ENCODE assay signal across 10 cellular contexts in the genomic region with DNA sequence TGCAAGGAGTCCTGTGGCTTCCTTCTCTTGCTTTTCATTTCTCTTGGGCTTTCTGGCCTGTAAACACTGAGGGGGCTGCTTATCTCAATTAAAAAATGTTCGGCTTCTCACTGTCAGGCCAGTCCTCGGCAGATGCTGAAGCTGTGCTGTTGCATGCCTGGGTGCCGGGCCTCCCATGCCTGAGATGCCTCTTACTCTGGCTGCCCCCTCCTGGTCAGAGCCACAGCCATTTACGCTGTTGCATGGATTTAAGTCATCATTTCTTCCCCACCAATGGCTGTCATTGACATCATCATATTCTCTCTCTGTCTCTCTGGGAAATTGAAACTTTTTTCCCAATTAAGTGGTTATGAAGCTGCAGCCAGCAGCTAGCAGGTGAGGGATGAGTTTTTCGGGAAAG. TPM values are rescaled to one million over a fixed set of nuclear protein-coding genes. Genes with fewer than 3 reads are reported as not detected.
DNase-seq lines count a peak whose midpoint lies in the region; ATAC-seq and TF ChIP-seq lines count a peak whose summit lies in the region.
"Had no signal": no experiment of that assay in that cellular context is flagged by ENCODE, and none has a peak within 500 bp of the region (broad histone marks: within the 10 kb centered on the region; RNA-seq: fewer than 3 reads in every experiment).

No MANE protein-coding gene starts in this region.

- H3K4me1 ChIP-seq in neural progenitor cell, result no peaks in the 10 kb centered on the region
- H3K4me1 ChIP-seq: stomach had no signal

- DNase-seq in GM03348 (ENCODE audit: low spot score) (peak; percentile 30), NCI-H526 (lab: John Stamatoyannopoulos, UW) (peak; percentile 5 to 60), chondrocyte (ENCODE audit: low spot score) (no peak), neural progenitor cell (ENCODE audit: low spot score) (peak; percentile 44), natural killer cell (no peak), GM20000 (ENCODE audit: low spot score) (no peak)
- DNase-seq in activated CD8-positive, alpha-beta memory T cell treated with anti-CD3 and anti-CD28 coated beads, Interleukin-2, amount 50 U/mL, for 48 hours, result no peak
- DNase-seq: GF-D8, NCI-H2227 treated with DMSO at 0.1 percent for 48 hours, stomach had no signal

- H3F3A ChIP-seq in neural progenitor cell (ENCODE audit: low read depth), result no peaks in the 10 kb centered on the region

- H3K9me3 Mint-ChIP-seq in chondrocyte (ENCODE audit: low read depth), result peaks cover 11% of the 10 kb centered on the region
- H3K9me3 Mint-ChIP-seq in neural progenitor cell, result peaks cover 10% of the 10 kb centered on the region
- peaks cover 2 to 8% of the 10 kb centered on the region in 2 donors for H3K9me3 Mint-ChIP-seq in natural killer cell

- H3K4me2 ChIP-seq in neural progenitor cell, result no peak overlapping the region

- H3K4me3 ChIP-seq in neural progenitor cell, result no peak overlapping the region
- H3K4me3 ChIP-seq: stomach had no signal

- H3K36me3 ChIP-seq in neural progenitor cell, result no peaks in the 10 kb centered on the region

- H3K27ac Mint-ChIP-seq in chondrocyte (ENCODE audit: unreplicated experiment) (no peak overlapping the region), neural progenitor cell (no peak overlapping the region), natural killer cell (no peak overlapping the region)

- H3K4me3 Mint-ChIP-seq in chondrocyte (ENCODE audit: unreplicated experiment), result no peak overlapping the region
- H3K4me3 Mint-ChIP-seq in neural progenitor cell, result no peak overlapping the region
- H3K4me3 Mint-ChIP-seq in natural killer cell, result no peak overlapping the region

- TF ChIP-seq CTCF in chondrocyte (IDR thresholded peaks at IDR 0.05) (peak; percentile 43), neural progenitor cell (IDR thresholded peaks at IDR 0.05) (peak; percentile 38), natural killer cell (IDR thresholded peaks at IDR 0.05) (no peak), GM20000 (IDR thresholded peaks at IDR 0.05; ENCODE audit: extremely low read depth, missing control alignments) (no peak)

- H3K9me3 ChIP-seq in neural progenitor cell (ENCODE audit: low read depth), result no peaks in the 10 kb centered on the region

- ATAC-seq in natural killer cell, result no peak

- no peaks in the 10 kb centered on the region for H3K27me3 Mint-ChIP-seq in chondrocyte (ENCODE audit: low read depth)
- H3K27me3 Mint-ChIP-seq in neural progenitor cell (ENCODE audit: insufficient read depth, low read depth), result no peaks in the 10 kb centered on the region
- peaks cover 2 to 10% of the 10 kb centered on the region in 2 donors for H3K27me3 Mint-ChIP-seq in natural killer cell (ENCODE audit: low read depth in 2 of 2)

- H3K36me3 Mint-ChIP-seq in chondrocyte (ENCODE audit: low read depth), result peaks cover 13% of the 10 kb centered on the region
- peaks cover 20% of the 10 kb centered on the region for H3K36me3 Mint-ChIP-seq in neural progenitor cell
- H3K36me3 Mint-ChIP-seq in natural killer cell, result peaks cover 18% of the 10 kb centered on the region

- no peaks in the 10 kb centered on the region for H3K27me3 ChIP-seq in neural progenitor cell
- H3K27me3 ChIP-seq: stomach had no signal

- no peak overlapping the region for H3K27ac ChIP-seq in neural progenitor cell
- H3K27ac ChIP-seq: stomach had no signal

- peaks cover 3% of the 10 kb centered on the region for H3K4me1 Mint-ChIP-seq in chondrocyte (ENCODE audit: low read depth)
- H3K4me1 Mint-ChIP-seq in neural progenitor cell, result no peaks in the 10 kb centered on the region
- H3K4me1 Mint-ChIP-seq in natural killer cell, result no peaks in the 10 kb centered on the region

- intact Hi-C loops in natural killer cell (cut with micrococcal nuclease), result no loop called here

- H3K79me2 ChIP-seq in neural progenitor cell (ENCODE audit: low read depth), result no peaks in the 10 kb centered on the region

- no peak overlapping the region for H2AFZ ChIP-seq in neural progenitor cell (replicated peaks)

- H3K9ac ChIP-seq in neural progenitor cell, result no peak overlapping the region

- no peaks in the 10 kb centered on the region for H4K20me1 ChIP-seq in neural progenitor cell (ENCODE audit: low read depth)

RNA-seq across cellular contexts. Expression of a gene that starts 53.7 kb away (rescaled TPM):
- total RNA-seq in chondrocyte, result not detected in 3 replicates
- total RNA-seq in neural progenitor cell (ENCODE audit: low replicate concordance), result 0.25 TPM in 1 of 2 replicates, not detected in the other
- not detected for total RNA-seq in natural killer cell
- total RNA-seq: stomach had no signal

Comparison
In these comparisons a context has a peak if more than half of its experiments do, and no peak if none do; other contexts are left out.
1. DNase-seq: peak in GM03348 (single experiment), NCI-H526 (2 of 2) and neural progenitor cell (single experiment); none in chondrocyte (single experiment), natural killer cell (single experiment), activated CD8-positive, alpha-beta memory T cell treated with anti-CD3 and anti-CD28 coated beads, Interleukin-2, amount 50 U/mL, for 48 hours (single experiment) and GM20000 (single experiment).
2. CTCF ChIP-seq: peak in chondrocyte (single experiment) and neural progenitor cell (single experiment); none in natural killer cell (single experiment) and GM20000 (single experiment).